In genomic region chr13:48146636-48147035, GRCh38 we compare ENCODE assay signal across 10 cellular contexts.
"Had no signal": no experiment of that assay in that cellular context is flagged by ENCODE, and none has a peak within 500 bp of the region (broad histone marks: within the 10 kb centered on the region; RNA-seq: fewer than 3 reads in every experiment).

No MANE protein-coding gene starts in this region.

- H3K27ac Mint-ChIP-seq: HFFc6 had no signal

- H3K9me3 Mint-ChIP-seq: HFFc6 had no signal

- H3K4me3 Mint-ChIP-seq: HFFc6 had no signal

- H3K9ac ChIP-seq: KMS-11 had no signal

- H3K4me3 ChIP-seq: HAP-1 had no signal

- H3K4me2 ChIP-seq: KMS-11 had no signal

- H3K36me3 ChIP-seq: HAP-1 had no signal

- H3K4me1 ChIP-seq: HAP-1 had no signal

- ATAC-seq: HCT116 had no signal

- DNase-seq: GOT3, H7, HFFc6, IMR-90, Karpas-422, KBM-7 had no signal

- H3K9me3 ChIP-seq: HAP-1 had no signal

- H3K27ac ChIP-seq: HL-60, KMS-11 had no signal
